1 cellular context compared by ENCODE assay signal in genomic region chr17:45123930-45124796, GRCh38.
A peak's percentile ranks its signal among the peaks of the same experiment; 100 is the strongest.
TF ChIP-seq lines count a peak whose summit lies in the region.

No MANE protein-coding gene starts in this region.

TF ChIP-seq in SK-N-SH, 30 proteins besides CTCF, POLR2A, EP300 and RAD21 (continued from another document):
- TF ChIP-seq REST (IDR thresholded peaks at IDR 0.05; ENCODE audit: low read depth, low read length) (peak; percentile 60; the same call in 1 of the 2 replicates), EZH2phosphoT487 (IDR thresholded peaks at IDR 0.05; ENCODE audit: borderline replicate concordance, low read depth) (no peak), YY1 (IDR thresholded peaks at IDR 0.05; ENCODE audit: low read depth) (no peak), RFX5 (IDR thresholded peaks at IDR 0.05; ENCODE audit: low read length) (no peak), POLR2AphosphoS5 (IDR thresholded peaks at IDR 0.05; ENCODE audit: low read depth, low read length) (peak; percentile 50; the same call in 1 of the 2 replicates), PBX3 (IDR thresholded peaks at IDR 0.05) (peak; percentile 75), FOXM1 (IDR thresholded peaks at IDR 0.05; ENCODE audit: low read depth) (no peak), USF2 (IDR thresholded peaks at IDR 0.05; ENCODE audit: borderline replicate concordance, low read depth, low read length) (no peak), FOSL2 (IDR thresholded peaks at IDR 0.05; ENCODE audit: borderline replicate concordance, low read depth) (peak; percentile 99), TAF1 (IDR thresholded peaks at IDR 0.05; ENCODE audit: borderline replicate concordance, low read depth, low read length) (no peak), GABPA (IDR thresholded peaks at IDR 0.05; ENCODE audit: low read depth) (peak; percentile 52; the same call in 1 of the 2 replicates), RXRA (IDR thresholded peaks at IDR 0.05; ENCODE audit: borderline replicate concordance, low read depth) (peak; percentile 65; the same call in 1 of the 2 replicates), GATA2 (CRISPR knock-in tag; IDR thresholded peaks at IDR 0.05) (no peak), IRF3 (IDR thresholded peaks at IDR 0.05; ENCODE audit: low read depth, low read length) (no peak), RCOR1 (IDR thresholded peaks at IDR 0.05; ENCODE audit: low read length) (no peak), JUND (IDR thresholded peaks at IDR 0.05) (peak; percentile 97; the same call in 1 of the 2 replicates), MAX (IDR thresholded peaks at IDR 0.05; ENCODE audit: low read depth) (peak; percentile 83), NRF1 (IDR thresholded peaks at IDR 0.05; ENCODE audit: low read depth, low read length) (no peak)
TF ChIP-seq in SK-N-SH: peak in this region for 11.
